ENCODE assay signal across 8 cellular contexts in the genomic region with DNA sequence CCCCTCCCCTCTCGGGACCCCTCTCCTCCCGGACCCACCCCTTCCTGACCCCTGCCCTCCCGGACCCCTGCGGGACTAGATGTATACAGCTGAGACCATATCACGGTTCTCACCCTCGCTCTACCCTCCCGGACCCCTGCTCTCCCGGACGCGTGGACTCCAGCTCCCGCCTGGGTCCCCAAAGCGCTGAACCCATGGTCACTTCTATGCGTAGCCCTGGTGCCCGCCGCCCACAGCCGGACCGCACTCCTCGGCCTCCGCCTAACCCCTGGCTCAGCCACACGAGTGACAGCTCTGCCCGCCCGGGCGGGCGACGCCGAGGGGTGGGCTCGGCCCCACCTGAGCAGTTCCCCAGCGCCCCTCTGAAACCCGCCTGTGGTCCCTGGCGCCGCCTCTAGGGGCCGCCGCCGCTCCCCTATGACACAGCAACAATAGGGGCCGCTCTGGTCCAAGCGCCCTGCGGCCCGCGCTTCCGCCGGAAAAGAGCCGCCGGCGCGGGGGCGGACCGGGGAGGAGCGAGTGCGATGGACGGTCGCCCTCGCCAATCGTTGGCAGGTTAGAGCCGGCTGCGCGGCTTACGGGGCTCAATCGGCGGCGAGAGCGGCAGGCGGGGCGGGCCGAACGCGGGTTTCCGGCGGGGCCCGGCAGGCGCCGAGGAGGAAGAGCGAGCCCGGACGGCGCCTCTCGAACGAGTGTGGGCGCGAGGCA. TPM values are rescaled to one million over a fixed set of nuclear protein-coding genes. Genes with fewer than 3 reads are reported as not detected.
DNase-seq lines count a peak whose midpoint lies in the region; ATAC-seq and TF ChIP-seq lines count a peak whose summit lies in the region.

TSS of gene ADRM1 (plus strand) at position 657 of the 708 bp plus-strand sequence. CDS start 572 bp downstream, outside the sequence.

- peak; percentile 97 for DNase-seq in NCI-H1092 treated with DMSO at 0.1 percent for 48 hours (lab: John Stamatoyannopoulos, UW)
- peak; percentile 96 for DNase-seq in SKM-1 (lab: John Stamatoyannopoulos, UW; ENCODE audit: unreplicated experiment)
- DNase-seq in glutamatergic neuron: peak; percentile 98
- DNase-seq in osteocyte (ENCODE audit: extremely low spot score, unreplicated experiment): peak; percentile 99

- no peaks in the 10 kb centered on the region for H3K9me3 Mint-ChIP-seq in activated naive CD8-positive, alpha-beta T cell (ENCODE audit: low read depth)
- H3K9me3 Mint-ChIP-seq in glutamatergic neuron (ENCODE audit: unreplicated experiment) (peaks cover 16% of the 10 kb centered on the region), osteocyte (ENCODE audit: unreplicated experiment) (no peaks in the 10 kb centered on the region)

- H3K27me3 Mint-ChIP-seq in activated naive CD8-positive, alpha-beta T cell: no peaks in the 10 kb centered on the region
- H3K27me3 Mint-ChIP-seq in glutamatergic neuron (ENCODE audit: unreplicated experiment): peaks cover 2% of the 10 kb centered on the region
- no peaks in the 10 kb centered on the region for H3K27me3 Mint-ChIP-seq in osteocyte (ENCODE audit: unreplicated experiment)

- H3K27ac ChIP-seq in thymus (ENCODE audit: low read depth): peak within 1 kb of the TSS; percentile 98

- H3K36me3 ChIP-seq in thymus (ENCODE audit: control insufficient read depth, insufficient read depth): peaks cover 47% of the 10 kb centered on the region

- H3K27ac Mint-ChIP-seq in activated naive CD8-positive, alpha-beta T cell: peak within 1 kb of the TSS; percentile 99
- H3K27ac Mint-ChIP-seq in glutamatergic neuron (ENCODE audit: unreplicated experiment) (peak within 1 kb of the TSS; percentile 77), osteocyte (ENCODE audit: unreplicated experiment) (peak within 1 kb of the TSS; percentile 97)

- no peaks in the 10 kb centered on the region for H3K36me3 Mint-ChIP-seq in activated naive CD8-positive, alpha-beta T cell
- H3K36me3 Mint-ChIP-seq in glutamatergic neuron (ENCODE audit: unreplicated experiment) (no peaks in the 10 kb centered on the region), osteocyte (ENCODE audit: unreplicated experiment) (peaks cover 3% of the 10 kb centered on the region)

- H3K9me3 ChIP-seq in thymus (ENCODE audit: control insufficient read depth): no peaks in the 10 kb centered on the region

- WGBS in thymus: under 1% methylated on average over 79 of the region's 79 CpGs

- H3K4me1 ChIP-seq in thymus (ENCODE audit: control insufficient read depth, insufficient read depth, low read length): peaks cover 10% of the 10 kb centered on the region

- peak; percentile 86 for ATAC-seq in HG02610 (IDR thresholded peaks at IDR 0.05; ENCODE audit: unreplicated experiment)

- peak within 1 kb of the TSS; percentile 95 for H3K4me3 Mint-ChIP-seq in activated naive CD8-positive, alpha-beta T cell
- peak within 1 kb of the TSS; percentile 89 for H3K4me3 Mint-ChIP-seq in glutamatergic neuron (ENCODE audit: unreplicated experiment)
- H3K4me3 Mint-ChIP-seq in osteocyte (ENCODE audit: unreplicated experiment): peak within 1 kb of the TSS; percentile 89

- TF ChIP-seq CTCF in glutamatergic neuron (IDR thresholded peaks at IDR 0.05; ENCODE audit: partially characterized antibody, unreplicated experiment) (peak; percentile 82), osteocyte (IDR thresholded peaks at IDR 0.05) (peak; percentile 96)

- peaks cover 19% of the 10 kb centered on the region for H3K4me1 Mint-ChIP-seq in activated naive CD8-positive, alpha-beta T cell (ENCODE audit: low read depth)
- H3K4me1 Mint-ChIP-seq in glutamatergic neuron (ENCODE audit: low read depth, unreplicated experiment) (peaks cover 18% of the 10 kb centered on the region), osteocyte (ENCODE audit: unreplicated experiment) (peaks cover 23% of the 10 kb centered on the region)

- peak within 1 kb of the TSS; percentile 92 for H3K4me3 ChIP-seq in thymus (ENCODE audit: low read length)

- H3K27me3 ChIP-seq in thymus (ENCODE audit: control insufficient read depth, insufficient read depth): no peaks in the 10 kb centered on the region

- peak; percentile 71 for TF ChIP-seq POLR2A in GM10847 (IDR thresholded peaks at IDR 0.05; ENCODE audit: extremely low read depth, insufficient read length)

RNA-seq across cellular contexts. Expression of gene ADRM1, which starts in this region (rescaled TPM):
- total RNA-seq in glutamatergic neuron (ENCODE audit: unreplicated experiment): 74.8 TPM
- 82.6 and 83.9 TPM in 2 replicates for total RNA-seq in osteocyte
- 71.5 TPM for polyA plus RNA-seq in thymus

Comparison
In these comparisons a context has a peak if more than half of its experiments do, and no peak if none do; other contexts are left out.
1. Peak in every context shown above with its lines: DNase-seq, ATAC-seq, H3K4me3 ChIP-seq and H3K27ac ChIP-seq.